Comparison of ENCODE assay signal across 11 cellular contexts in the genomic region with DNA sequence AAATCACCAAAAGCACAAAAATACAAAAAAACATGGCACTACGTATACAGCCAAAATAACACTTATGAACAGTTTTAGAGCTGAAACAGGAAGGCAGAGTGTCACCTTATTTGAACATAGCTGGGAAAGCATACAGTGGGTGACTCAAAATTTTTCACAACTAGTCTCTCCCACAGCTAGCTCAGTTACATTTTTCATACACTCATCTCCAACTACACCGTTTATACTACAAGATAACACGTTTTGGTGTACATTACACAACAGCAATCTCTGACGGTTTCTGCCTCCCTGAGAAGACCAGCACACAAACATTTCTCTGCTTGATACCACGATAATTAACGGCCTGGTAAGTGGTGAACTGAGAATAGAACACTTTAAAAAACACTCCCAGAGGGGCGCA. TPM values are rescaled to one million over a fixed set of nuclear protein-coding genes. Genes with fewer than 3 reads are reported as not detected.
DNase-seq lines count a peak whose midpoint lies in the region; ATAC-seq and TF ChIP-seq lines count a peak whose summit lies in the region.
"Had no signal": no experiment of that assay in that cellular context is flagged by ENCODE, and none has a peak within 500 bp of the region (broad histone marks: within the 10 kb centered on the region; RNA-seq: fewer than 3 reads in every experiment).

No MANE protein-coding gene starts in this region.

- DNase-seq in activated naive CD8-positive, alpha-beta T cell treated with anti-CD3 and anti-CD28 coated beads for 36 hours = no peak
- peak; percentile 44 for DNase-seq in fibroblast of mammary gland (ENCODE audit: low read depth)
- DNase-seq in stimulated activated effector memory CD8-positive, alpha-beta T cell treated with anti-CD3 and anti-CD28 coated beads, Interleukin-12 subunit alpha, Interleukin-12 subunit beta, amount 100 ng/mL, for 72 hours (ENCODE audit: low spot score in 2 of 2) = no peak
- DNase-seq: KG1, kidney had no signal

- peaks cover 43% of the 10 kb centered on the region for H3K4me1 Mint-ChIP-seq in activated naive CD8-positive, alpha-beta T cell (ENCODE audit: low read depth)
- H3K4me1 Mint-ChIP-seq in activated naive CD8-positive, alpha-beta T cell treated with anti-CD3 and anti-CD28 coated beads for 36 hours = peaks cover 31% of the 10 kb centered on the region
- H3K4me1 Mint-ChIP-seq in T-helper 1 cell treated with Interleukin-12 subunit alpha and Interleukin-12 subunit beta and Interleukin-4 antibody, amounts not matched to agents 30 μg/mL and 1 μg/mL, for 36 hours (ENCODE audit: low read depth) = peaks cover 39% of the 10 kb centered on the region
- H3K4me1 Mint-ChIP-seq in stimulated activated effector memory CD8-positive, alpha-beta T cell treated with anti-CD3 and anti-CD28 coated beads, Interleukin-12 subunit alpha, Interleukin-12 subunit beta, amount 100 ng/mL, for 72 hours = peaks cover 44% of the 10 kb centered on the region

- H3K4me3 ChIP-seq in fibroblast of mammary gland (ENCODE audit: control insufficient read depth, low read depth, low read length) = no peak overlapping the region
- H3K4me3 ChIP-seq: ascending aorta had no signal

- peak overlapping the region; percentile 70 for H3K4me3 Mint-ChIP-seq in activated naive CD8-positive, alpha-beta T cell
- no peak overlapping the region for H3K4me3 Mint-ChIP-seq in activated naive CD8-positive, alpha-beta T cell treated with anti-CD3 and anti-CD28 coated beads for 36 hours
- peak overlapping the region; percentile 52 for H3K4me3 Mint-ChIP-seq in T-helper 1 cell treated with Interleukin-12 subunit alpha and Interleukin-12 subunit beta and Interleukin-4 antibody, amounts not matched to agents 30 μg/mL and 1 μg/mL, for 36 hours
- peak overlapping the region; percentile 59 for H3K4me3 Mint-ChIP-seq in stimulated activated effector memory CD8-positive, alpha-beta T cell treated with anti-CD3 and anti-CD28 coated beads, Interleukin-12 subunit alpha, Interleukin-12 subunit beta, amount 100 ng/mL, for 72 hours

- no peak for TF ChIP-seq CTCF in fibroblast of mammary gland (conservative IDR thresholded peaks at IDR 0.05; ENCODE audit: control insufficient read depth, insufficient read depth, low read depth, low read length)

- H3K27ac Mint-ChIP-seq in activated naive CD8-positive, alpha-beta T cell = peak overlapping the region; percentile 52
- H3K27ac Mint-ChIP-seq in activated naive CD8-positive, alpha-beta T cell treated with anti-CD3 and anti-CD28 coated beads for 36 hours = no peak overlapping the region
- H3K27ac Mint-ChIP-seq in T-helper 1 cell treated with Interleukin-12 subunit alpha and Interleukin-12 subunit beta and Interleukin-4 antibody, amounts not matched to agents 30 μg/mL and 1 μg/mL, for 36 hours = peak overlapping the region; percentile 57
- H3K27ac Mint-ChIP-seq in stimulated activated effector memory CD8-positive, alpha-beta T cell treated with anti-CD3 and anti-CD28 coated beads, Interleukin-12 subunit alpha, Interleukin-12 subunit beta, amount 100 ng/mL, for 72 hours = peak overlapping the region; percentile 71

- peaks cover 10% of the 10 kb centered on the region for H3K36me3 Mint-ChIP-seq in activated naive CD8-positive, alpha-beta T cell
- H3K36me3 Mint-ChIP-seq in activated naive CD8-positive, alpha-beta T cell treated with anti-CD3 and anti-CD28 coated beads for 36 hours = peaks cover 38% of the 10 kb centered on the region
- peaks cover 16% of the 10 kb centered on the region for H3K36me3 Mint-ChIP-seq in T-helper 1 cell treated with Interleukin-12 subunit alpha and Interleukin-12 subunit beta and Interleukin-4 antibody, amounts not matched to agents 30 μg/mL and 1 μg/mL, for 36 hours (ENCODE audit: low read depth)
- H3K36me3 Mint-ChIP-seq in stimulated activated effector memory CD8-positive, alpha-beta T cell treated with anti-CD3 and anti-CD28 coated beads, Interleukin-12 subunit alpha, Interleukin-12 subunit beta, amount 100 ng/mL, for 72 hours = peaks cover 41% of the 10 kb centered on the region

- no peaks in the 10 kb centered on the region for H3K9me3 Mint-ChIP-seq in activated naive CD8-positive, alpha-beta T cell (ENCODE audit: low read depth)
- H3K9me3 Mint-ChIP-seq in activated naive CD8-positive, alpha-beta T cell treated with anti-CD3 and anti-CD28 coated beads for 36 hours = no peaks in the 10 kb centered on the region
- H3K9me3 Mint-ChIP-seq in T-helper 1 cell treated with Interleukin-12 subunit alpha and Interleukin-12 subunit beta and Interleukin-4 antibody, amounts not matched to agents 30 μg/mL and 1 μg/mL, for 36 hours = no peaks in the 10 kb centered on the region
- H3K9me3 Mint-ChIP-seq in stimulated activated effector memory CD8-positive, alpha-beta T cell treated with anti-CD3 and anti-CD28 coated beads, Interleukin-12 subunit alpha, Interleukin-12 subunit beta, amount 100 ng/mL, for 72 hours = no peaks in the 10 kb centered on the region

- no peaks in the 10 kb centered on the region for H3K27me3 Mint-ChIP-seq in activated naive CD8-positive, alpha-beta T cell
- peaks cover 3% of the 10 kb centered on the region for H3K27me3 Mint-ChIP-seq in activated naive CD8-positive, alpha-beta T cell treated with anti-CD3 and anti-CD28 coated beads for 36 hours
- H3K27me3 Mint-ChIP-seq in T-helper 1 cell treated with Interleukin-12 subunit alpha and Interleukin-12 subunit beta and Interleukin-4 antibody, amounts not matched to agents 30 μg/mL and 1 μg/mL, for 36 hours (ENCODE audit: low read depth) = peaks cover 4% of the 10 kb centered on the region

- ATAC-seq in stimulated activated effector memory CD8-positive, alpha-beta T cell treated with anti-CD3 and anti-CD28 coated beads, Interleukin-12 subunit alpha, Interleukin-12 subunit beta, amount 100 ng/mL, for 72 hours = peak; percentile 70
- no peak for ATAC-seq in GM19351 (IDR thresholded peaks at IDR 0.05; ENCODE audit: unreplicated experiment)
- no peak for ATAC-seq in HG02571 (IDR thresholded peaks at IDR 0.05; ENCODE audit: unreplicated experiment)
- ATAC-seq in GM19328 (IDR thresholded peaks at IDR 0.05; ENCODE audit: unreplicated experiment) = no peak

RNA-seq across cellular contexts. Expression of gene RAD52, which starts 2.8 kb away (rescaled TPM):
- 10 to 100 TPM; 11.2 to 11.4 TPM for total RNA-seq in activated naive CD8-positive, alpha-beta T cell treated with anti-CD3 and anti-CD28 coated beads for 36 hours

RNA-seq across cellular contexts. Expression of gene ERC1, which starts 44.4 kb away (rescaled TPM):
- 10 to 100 TPM; 24.0 to 25.5 TPM for total RNA-seq in activated naive CD8-positive, alpha-beta T cell treated with anti-CD3 and anti-CD28 coated beads for 36 hours
